15 cellular contexts compared by ENCODE assay signal in genomic region chr13:110248449-110249143, GRCh38. TPM values are rescaled to one million over a fixed set of nuclear protein-coding genes. Genes with fewer than 3 reads are reported as not detected.
DNase-seq lines count a peak whose midpoint lies in the region; ATAC-seq and TF ChIP-seq lines count a peak whose summit lies in the region.
"Had no signal": no experiment of that assay in that cellular context is flagged by ENCODE, and none has a peak within 500 bp of the region (broad histone marks: within the 10 kb centered on the region; RNA-seq: fewer than 3 reads in every experiment).

No MANE protein-coding gene starts in this region.

- no peak for TF ChIP-seq POLR2A in vagina (IDR thresholded peaks at IDR 0.05)

- peaks cover 8% of the 10 kb centered on the region for H3K36me3 ChIP-seq in right atrium auricular region
- peaks cover 0 to 7% of the 10 kb centered on the region in 2 donors for H3K36me3 ChIP-seq in left lung
- H3K36me3 ChIP-seq in rectal smooth muscle tissue (ENCODE audit: control insufficient read depth, insufficient read depth, low read length): no peaks in the 10 kb centered on the region
- H3K36me3 ChIP-seq in vagina: no peaks in the 10 kb centered on the region

- ATAC-seq in left lung (no peak), HG03520 (IDR thresholded peaks at IDR 0.05; ENCODE audit: unreplicated experiment) (no peak), GM19023 (IDR thresholded peaks at IDR 0.05; ENCODE audit: unreplicated experiment) (no peak)
- ATAC-seq: stimulated activated naive CD8-positive, alpha-beta T cell treated with anti-CD3 and anti-CD28 coated beads, Interleukin-15, Interleukin-2, amounts not matched to agents 100 U/mL and 50 U/mL, for 24 hours; T-helper 17 cell had no signal

- H3K9me3 ChIP-seq in right atrium auricular region (no peaks in the 10 kb centered on the region), left lung (no peaks in the 10 kb centered on the region), vagina (no peaks in the 10 kb centered on the region)
- H3K9me3 ChIP-seq: Caco-2 had no signal

- H3K4me1 ChIP-seq in right atrium auricular region (peaks cover 0 to 84% of the 10 kb centered on the region in 2 donors), left lung (peaks cover 9 to 21% of the 10 kb centered on the region in 2 donors), rectal smooth muscle tissue (ENCODE audit: control insufficient read depth, insufficient read depth, low read length) (peaks cover 50% of the 10 kb centered on the region), vagina (peaks cover 58% of the 10 kb centered on the region)

- DNase-seq in right atrium auricular region (ENCODE audit: low spot score): peak; percentile 48
- DNase-seq in cardiac septum (ENCODE audit: low spot score): no peak
- no peak for DNase-seq in left lung
- peak in 1 of 2 donors; percentile 47 for DNase-seq in vagina (ENCODE audit: extremely low spot score in 2 of 2)
- DNase-seq in cerebellar nuclear complex (lab: John Stamatoyannopoulos, UW): no peak
- DNase-seq: activated CD4-positive, CD25-positive, alpha-beta regulatory T cell treated with anti-CD3 and anti-CD28 coated beads, Interleukin-2, amount 50 U/mL, for 72 hours; activated T-cell treated with anti-CD3 and anti-CD28 coated beads, Interleukin-2, amount 50 U/mL, for 1 hour; Caco-2; NCI-H146; NCI-H526 treated with DMSO at 0.1 percent for 48 hours; stimulated activated naive CD8-positive, alpha-beta T cell treated with anti-CD3 and anti-CD28 coated beads, Interleukin-15, Interleukin-2, amounts not matched to agents 100 U/mL and 50 U/mL, for 24 hours; T-helper 17 cell had no signal

- no peak overlapping the region for H3K4me3 ChIP-seq in right atrium auricular region
- H3K4me3 ChIP-seq in left lung: no peak overlapping the region
- peak overlapping the region; percentile 27 for H3K4me3 ChIP-seq in rectal smooth muscle tissue (ENCODE audit: low read length)
- H3K4me3 ChIP-seq in vagina: no peak overlapping the region

- peak overlapping the region; percentile 81 to 84 for H3K27ac ChIP-seq in right atrium auricular region
- peak overlapping the region; percentile 33 to 59 for H3K27ac ChIP-seq in left lung
- H3K27ac ChIP-seq in rectal smooth muscle tissue (ENCODE audit: low read depth, low read length): peak overlapping the region; percentile 89
- peak overlapping the region; percentile 73 for H3K27ac ChIP-seq in vagina

- no peak overlapping the region for H3K9ac ChIP-seq in rectal smooth muscle tissue (ENCODE audit: low read length)

- TF ChIP-seq CTCF in right atrium auricular region (IDR thresholded peaks at IDR 0.05) (no peak), left lung (IDR thresholded peaks at IDR 0.05) (no peak), vagina (IDR thresholded peaks at IDR 0.05) (no peak)

- H3K27me3 ChIP-seq in right atrium auricular region: no peaks in the 10 kb centered on the region
- no peaks in the 10 kb centered on the region for H3K27me3 ChIP-seq in left lung
- no peaks in the 10 kb centered on the region for H3K27me3 ChIP-seq in rectal smooth muscle tissue (ENCODE audit: control insufficient read depth, insufficient read depth, low read length)
- H3K27me3 ChIP-seq in vagina: no peaks in the 10 kb centered on the region

- intact Hi-C loops in cardiac septum (cut with DNase I): no loop called here
- intact Hi-C loops in left lung (cut with DNase I): no loop called here
- intact Hi-C loops in vagina (cut with DNase I): loop anchor here (5.0 kb wide), 1 partner anchor 59 kb away; the partner anchor contains the start of genes COL4A1 and COL4A2

RNA-seq across cellular contexts. Expression of gene COL4A1, which starts 58.4 kb away (rescaled TPM):
- 100 to 1,000 TPM; 140 to 201 TPM for total RNA-seq in right atrium auricular region
- 196 TPM for total RNA-seq in cardiac septum
- total RNA-seq in left lung: 1,000 to 10,000 TPM in 1 of 2 donors, 100 to 1,000 TPM in 1; 418 to 1,057 TPM
- total RNA-seq in vagina: 178 TPM

RNA-seq across cellular contexts. Expression of gene COL4A2, which starts 58.5 kb away (rescaled TPM):
- total RNA-seq in right atrium auricular region: 100 to 1,000 TPM; 141 to 153 TPM
- 165 TPM for total RNA-seq in cardiac septum
- 100 to 1,000 TPM; 343 to 638 TPM for total RNA-seq in left lung
- 180 TPM for total RNA-seq in vagina
